8 cellular contexts compared by ENCODE assay signal in the genomic region with DNA sequence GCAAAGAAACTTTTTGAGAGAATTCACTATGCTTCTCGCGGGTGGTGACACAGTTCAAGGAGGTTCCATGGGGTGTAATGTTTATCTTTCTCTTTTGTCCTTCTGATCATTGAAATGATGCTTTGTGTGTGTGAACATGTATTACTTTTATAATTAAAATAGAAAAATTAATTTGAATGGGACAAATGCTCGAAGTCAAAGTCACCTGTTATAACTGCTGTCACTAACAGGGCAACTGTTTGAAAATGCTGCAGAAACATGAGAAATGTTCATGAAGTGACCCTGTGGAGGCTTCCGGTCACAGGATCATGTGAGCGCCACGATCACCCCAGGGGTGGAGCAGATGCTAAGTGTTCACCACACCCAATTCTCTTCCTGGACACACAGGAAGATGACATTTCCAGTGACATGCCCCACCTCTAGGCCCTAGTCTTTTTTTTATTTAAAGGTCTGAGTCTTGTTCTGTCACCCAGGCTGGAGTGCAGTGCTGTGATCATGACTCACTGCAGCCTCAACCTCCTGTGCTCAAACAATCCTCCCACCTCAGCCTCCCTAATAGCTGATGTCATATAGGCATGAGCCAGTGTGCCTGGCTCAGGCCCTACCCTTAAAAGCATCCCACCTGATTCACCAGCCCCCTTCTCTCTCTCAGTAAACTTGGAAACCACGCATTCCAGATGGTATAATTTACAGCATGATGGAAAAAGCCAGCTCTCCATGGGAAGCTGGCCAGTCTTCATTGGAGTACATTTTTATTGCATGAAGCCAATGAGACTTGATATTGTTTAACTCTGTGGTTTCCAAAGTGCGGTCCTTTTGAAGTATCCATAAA. TPM values are rescaled to one million over a fixed set of nuclear protein-coding genes. Genes with fewer than 3 reads are reported as not detected.
A peak's percentile ranks its signal among the peaks of the same experiment; 100 is the strongest.
DNase-seq lines count a peak whose midpoint lies in the region; ATAC-seq and TF ChIP-seq lines count a peak whose summit lies in the region.

No MANE protein-coding gene starts in this region.

- TF ChIP-seq CTCF in osteocyte (IDR thresholded peaks at IDR 0.05): no peak

- no peaks in the 10 kb centered on the region for H3K9me3 Mint-ChIP-seq in osteocyte (ENCODE audit: unreplicated experiment)

- no peaks in the 10 kb centered on the region for H3K36me3 Mint-ChIP-seq in osteocyte (ENCODE audit: unreplicated experiment)

- H3K27ac Mint-ChIP-seq in osteocyte (ENCODE audit: unreplicated experiment): peak overlapping the region; percentile 54

- peak; percentile 55 for DNase-seq in NCI-H69 (lab: John Stamatoyannopoulos, UW)
- peak; percentile 31 for DNase-seq in astrocyte of the hippocampus (ENCODE audit: low read depth, low spot score)
- DNase-seq in osteocyte (ENCODE audit: extremely low spot score, unreplicated experiment): no peak
- no peak for DNase-seq in mesenteric fat pad (ENCODE audit: low spot score)
- DNase-seq in NCI-H2227 treated with DMSO at 0.1 percent for 48 hours (lab: John Stamatoyannopoulos, UW): no peak
- DNase-seq in NK-92 (lab: John Stamatoyannopoulos, UW; ENCODE audit: unreplicated experiment): no peak
- no peak for DNase-seq in germinal center (ENCODE audit: low spot score)

- no peak overlapping the region for H3K4me3 Mint-ChIP-seq in osteocyte (ENCODE audit: unreplicated experiment)

- H3K27me3 Mint-ChIP-seq in osteocyte (ENCODE audit: unreplicated experiment): no peaks in the 10 kb centered on the region

- H3K4me1 Mint-ChIP-seq in osteocyte (ENCODE audit: unreplicated experiment): peaks cover 11% of the 10 kb centered on the region

- peak; percentile 46 for ATAC-seq in GM18499 (IDR thresholded peaks at IDR 0.05; ENCODE audit: insufficient read depth, unreplicated experiment)

RNA-seq across cellular contexts. Expression of a gene that starts 21.1 kb away (rescaled TPM):
- not detected in 2 replicates for total RNA-seq in osteocyte
- not detected for total RNA-seq in mesenteric fat pad

RNA-seq across cellular contexts. Expression of a gene that starts 23.4 kb away (rescaled TPM):
- total RNA-seq in osteocyte (112 and 116 TPM in 2 replicates), mesenteric fat pad (89.5 TPM)

RNA-seq across cellular contexts. Expression of a gene that starts 24.2 kb away (rescaled TPM):
- total RNA-seq in osteocyte (75.0 and 77.0 TPM in 2 replicates), mesenteric fat pad (107 TPM)

RNA-seq across cellular contexts. Expression of a gene that starts 57.9 kb away (rescaled TPM):
- total RNA-seq in osteocyte (43.2 and 47.4 TPM in 2 replicates), mesenteric fat pad (26.2 TPM)

Comparison
In these comparisons a context has a peak if more than half of its experiments do, and no peak if none do; other contexts are left out.
1. DNase-seq: peak in NCI-H69 (single experiment) and astrocyte of the hippocampus (single experiment); none in osteocyte (single experiment), mesenteric fat pad (single experiment), NCI-H2227 treated with DMSO at 0.1 percent for 48 hours (single experiment), NK-92 (single experiment) and germinal center (single experiment).